ENCODE assay signal across 13 cellular contexts in the genomic region with DNA sequence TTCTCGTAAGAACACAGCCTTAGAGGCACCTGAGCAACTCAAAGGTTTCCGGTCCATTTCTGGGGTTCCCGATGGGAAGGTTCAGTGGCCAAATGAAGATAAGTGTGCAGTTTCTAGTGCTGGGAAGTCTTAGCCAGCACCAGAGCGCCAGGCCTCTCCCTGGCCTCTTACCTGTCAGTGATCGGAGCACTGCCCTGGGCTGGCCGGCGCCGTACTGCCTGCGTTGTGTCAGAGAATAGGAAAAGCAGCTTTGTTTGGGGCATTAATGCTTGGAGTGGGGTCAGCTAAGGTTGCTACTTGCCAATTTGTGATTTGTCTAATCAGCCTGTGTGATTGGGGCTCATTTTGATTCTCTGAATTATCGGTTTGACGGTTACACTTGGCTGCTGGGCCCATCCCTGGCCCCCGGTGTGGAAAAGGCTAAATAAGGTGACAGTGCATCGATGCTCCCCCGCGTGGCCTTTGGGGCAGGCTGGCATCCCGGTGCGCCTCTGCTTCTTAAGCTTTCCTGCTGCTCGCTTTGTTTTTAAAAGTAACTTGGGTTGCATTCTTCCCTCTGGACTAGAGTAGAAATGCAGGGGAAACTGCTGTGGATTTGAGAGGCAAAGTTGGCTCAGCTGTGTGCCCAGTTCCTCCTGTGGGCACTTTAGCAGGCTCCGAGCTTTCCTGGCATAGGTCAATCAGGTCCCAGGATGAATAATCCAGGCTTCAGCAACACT. TPM values are rescaled to one million over a fixed set of nuclear protein-coding genes. Genes with fewer than 3 reads are reported as not detected.
DNase-seq lines count a peak whose midpoint lies in the region; ATAC-seq and TF ChIP-seq lines count a peak whose summit lies in the region.
"Had no signal": no experiment of that assay in that cellular context is flagged by ENCODE, and none has a peak within 500 bp of the region (broad histone marks: within the 10 kb centered on the region; RNA-seq: fewer than 3 reads in every experiment).

No MANE protein-coding gene starts in this region.

- H3K4me1 Mint-ChIP-seq in GM23338: peaks cover 28% of the 10 kb centered on the region
- no peaks in the 10 kb centered on the region for H3K4me1 Mint-ChIP-seq in T-helper 17 cell
- H3K4me1 Mint-ChIP-seq: stimulated activated effector memory CD8-positive, alpha-beta T cell treated with anti-CD3 and anti-CD28 coated beads, Interleukin-12 subunit alpha, Interleukin-12 subunit beta, amount 100 ng/mL, for 72 hours had no signal

- 88% methylated on average over 13 of the region's 19 CpGs for WGBS in suprapubic skin

- H3K27me3 Mint-ChIP-seq in GM23338 (ENCODE audit: insufficient read depth, low read depth, poor library complexity) (peaks cover 6% of the 10 kb centered on the region), T-helper 17 cell (no peaks in the 10 kb centered on the region)

- DNase-seq in GM23338 (ENCODE audit: low spot score): no peak
- DNase-seq in Peyer's patch: peak in 2 of 3 donors; percentile 38 to 45
- DNase-seq in iPS-NIHi11 (ENCODE audit: low spot score): peak; percentile 8
- no peak for DNase-seq in suprapubic skin (ENCODE audit: low spot score in 2 of 2)
- no peak for DNase-seq in foreskin keratinocyte
- no peak for DNase-seq in T-helper 17 cell
- DNase-seq in PC-9: no peak
- DNase-seq: activated naive CD4-positive, alpha-beta T cell treated with Interleukin-2 at 50 U/mL for 16 hours; NCI-H1436 had no signal

- no peaks in the 10 kb centered on the region for H3K9me3 ChIP-seq in Peyer's patch
- no peaks in the 10 kb centered on the region for H3K9me3 ChIP-seq in suprapubic skin
- H3K9me3 ChIP-seq in T-helper 17 cell (ENCODE audit: control insufficient read depth, low read length, poor library complexity, severe bottlenecking): no peaks in the 10 kb centered on the region
- H3K9me3 ChIP-seq in PC-9 (ENCODE audit: insufficient read depth, low read depth): no peaks in the 10 kb centered on the region

- peaks cover 3% of the 10 kb centered on the region; the same call in 1 of the 2 replicates for H3K36me3 ChIP-seq in GM23338 (ENCODE audit: insufficient read depth)
- H3K36me3 ChIP-seq in Peyer's patch: peaks cover 0 to 56% (median 0%) of the 10 kb centered on the region in 3 donors
- peaks cover 67% of the 10 kb centered on the region for H3K36me3 ChIP-seq in suprapubic skin
- no peaks in the 10 kb centered on the region for H3K36me3 ChIP-seq in PC-9 (ENCODE audit: low read depth)

- H3K27me3 ChIP-seq in GM23338 (ENCODE audit: insufficient read depth): no peaks in the 10 kb centered on the region
- H3K27me3 ChIP-seq in Peyer's patch: no peaks in the 10 kb centered on the region
- H3K27me3 ChIP-seq in suprapubic skin: no peaks in the 10 kb centered on the region
- H3K27me3 ChIP-seq in foreskin keratinocyte: no peaks in the 10 kb centered on the region
- H3K27me3 ChIP-seq in PC-9 (ENCODE audit: insufficient read depth, low read depth): no peaks in the 10 kb centered on the region

- intact Hi-C loops in PC-9 (cut with micrococcal nuclease; ENCODE audit: unreplicated experiment): no loop called here

- H3K4me1 ChIP-seq in GM23338 (ENCODE audit: insufficient read depth) (no peaks in the 10 kb centered on the region; the same call in 1 of the 2 replicates), Peyer's patch (peaks cover 0 to 27% (median 0%) of the 10 kb centered on the region in 4 donors), suprapubic skin (peaks cover 56% of the 10 kb centered on the region), foreskin keratinocyte (no peaks in the 10 kb centered on the region), PC-9 (replicated peaks; ENCODE audit: insufficient read depth) (no peaks in the 10 kb centered on the region)

- no peak overlapping the region for H3K27ac Mint-ChIP-seq in GM23338
- no peak overlapping the region for H3K27ac Mint-ChIP-seq in T-helper 17 cell

- no peaks in the 10 kb centered on the region for H4K20me1 ChIP-seq in GM23338 (replicated peaks; ENCODE audit: insufficient read depth)
- H4K20me1 ChIP-seq in PC-9 (ENCODE audit: insufficient read depth): 0 out of 2 replicates have a peak, but pooled peaks cover 2% of the 10 kb centered on the region

- no peaks in the 10 kb centered on the region for H3K9me3 Mint-ChIP-seq in GM23338
- H3K9me3 Mint-ChIP-seq: stimulated activated effector memory CD8-positive, alpha-beta T cell treated with anti-CD3 and anti-CD28 coated beads, Interleukin-12 subunit alpha, Interleukin-12 subunit beta, amount 100 ng/mL, for 72 hours had no signal

- no peak for TF ChIP-seq POLR2A in Peyer's patch (IDR thresholded peaks at IDR 0.05)
- no peak for TF ChIP-seq POLR2A in suprapubic skin (IDR thresholded peaks at IDR 0.05)

- no peak for TF ChIP-seq CTCF in GM23338 (conservative IDR thresholded peaks at IDR 0.05; ENCODE audit: low read depth in 2 of 2)
- TF ChIP-seq CTCF in Peyer's patch (IDR thresholded peaks at IDR 0.05): no peak
- no peak for TF ChIP-seq CTCF in suprapubic skin (IDR thresholded peaks at IDR 0.05)
- TF ChIP-seq CTCF in foreskin keratinocyte (conservative IDR thresholded peaks at IDR 0.05): no peak
- TF ChIP-seq CTCF in PC-9 (conservative IDR thresholded peaks at IDR 0.05): no peak

- H3K4me2 ChIP-seq in GM23338 (no peak overlapping the region), PC-9 (no peak overlapping the region)

- POLR2A ChIA-PET in PC-9 (lab: Charles Lee; ENCODE audit: unreplicated experiment): no interaction called here

- H3F3A ChIP-seq in GM23338 (replicated peaks; ENCODE audit: low read depth) (no peaks in the 10 kb centered on the region; the same call in 1 of the 2 replicates), PC-9 (ENCODE audit: insufficient read depth, low read depth) (no peaks in the 10 kb centered on the region)

- no TSS peak for BruUV-seq in PC-9 (replicated peaks; lab: Mats Ljungman, UMichigan)

- H3K4me3 ChIP-seq in GM23338 (no peak overlapping the region), Peyer's patch (no peak overlapping the region), suprapubic skin (no peak overlapping the region), PC-9 (no peak overlapping the region)
- H3K4me3 ChIP-seq: SK-N-MC had no signal

- H3K36me3 Mint-ChIP-seq in GM23338 (ENCODE audit: low read depth) (peaks cover 22% of the 10 kb centered on the region), T-helper 17 cell (ENCODE audit: low read depth) (peaks cover 13% of the 10 kb centered on the region)

- H3K4me3 Mint-ChIP-seq in GM23338 (no peak overlapping the region), T-helper 17 cell (no peak overlapping the region)
- H3K4me3 Mint-ChIP-seq: stimulated activated effector memory CD8-positive, alpha-beta T cell treated with anti-CD3 and anti-CD28 coated beads, Interleukin-12 subunit alpha, Interleukin-12 subunit beta, amount 100 ng/mL, for 72 hours had no signal

- CTCF ChIA-PET in PC-9 (lab: Charles Lee): no interaction called here

- no peak overlapping the region for H2AFZ ChIP-seq in GM23338
- H2AFZ ChIP-seq in PC-9: no peak overlapping the region

- H3K9me2 ChIP-seq in GM23338 (ENCODE audit: insufficient read depth) (no peaks in the 10 kb centered on the region; the same call in 1 of the 2 replicates), PC-9 (ENCODE audit: insufficient read depth) (no peaks in the 10 kb centered on the region)

- H3K79me2 ChIP-seq in GM23338 (replicated peaks; ENCODE audit: insufficient read depth): no peaks in the 10 kb centered on the region
- no peaks in the 10 kb centered on the region for H3K79me2 ChIP-seq in PC-9 (ENCODE audit: low read depth)

- H3K27ac ChIP-seq in GM23338 (ENCODE audit: low read depth): peak overlapping the region; percentile 66; the same call in 1 of the 2 replicates
- peak overlapping the region in 1 of 4 donors; percentile 31 for H3K27ac ChIP-seq in Peyer's patch
- peak overlapping the region; percentile 62 for H3K27ac ChIP-seq in suprapubic skin
- no peak overlapping the region for H3K27ac ChIP-seq in foreskin keratinocyte
- H3K27ac ChIP-seq in PC-9: no peak overlapping the region
- H3K27ac ChIP-seq: SK-N-MC had no signal

- ATAC-seq in GM23338 (no peak), foreskin keratinocyte (no peak), T-helper 17 cell (no peak)

- no peak for TF ChIP-seq EP300 in suprapubic skin (IDR thresholded peaks at IDR 0.05)

TF ChIP-seq in GM23338, 12 proteins besides CTCF, POLR2A, EP300 and RAD21:
- TF ChIP-seq NANOG (IDR thresholded peaks at IDR 0.05; ENCODE audit: borderline replicate concordance) (no peak), ZNF331 (CRISPR knock-in tag; IDR thresholded peaks at IDR 0.05; ENCODE audit: low read depth) (no peak), ZNF114 (CRISPR knock-in tag; IDR thresholded peaks at IDR 0.05) (no peak)
- TF ChIP-seq, protein P1, sequence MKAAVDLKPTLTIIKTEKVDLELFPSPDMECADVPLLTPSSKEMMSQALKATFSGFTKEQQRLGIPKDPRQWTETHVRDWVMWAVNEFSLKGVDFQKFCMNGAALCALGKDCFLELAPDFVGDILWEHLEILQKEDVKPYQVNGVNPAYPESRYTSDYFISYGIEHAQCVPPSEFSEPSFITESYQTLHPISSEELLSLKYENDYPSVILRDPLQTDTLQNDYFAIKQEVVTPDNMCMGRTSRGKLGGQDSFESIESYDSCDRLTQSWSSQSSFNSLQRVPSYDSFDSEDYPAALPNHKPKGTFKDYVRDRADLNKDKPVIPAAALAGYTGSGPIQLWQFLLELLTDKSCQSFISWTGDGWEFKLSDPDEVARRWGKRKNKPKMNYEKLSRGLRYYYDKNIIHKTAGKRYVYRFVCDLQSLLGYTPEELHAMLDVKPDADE (IDR thresholded peaks at IDR 0.05): no peak
TF ChIP-seq in GM23338: peak in this region for 0.

RNA-seq across cellular contexts. Expression of gene TCP11, which starts 51.8 kb away (rescaled TPM):
- 0.62 TPM in 1 of 2 replicates, not detected in the other for total RNA-seq in GM23338 (2014; rRNA removed; shearing (Covaris generic))
- polyA plus RNA-seq in GM23338 (2016; fragmentation: Nextera tagmentation; extraction: Ambion mirVana) (0.21 TPM in 1 of 2 replicates, not detected in the other), foreskin keratinocyte (0.03 TPM in 1 of 2 replicates, not detected in the other)
- total RNA-seq in Peyer's patch (not detected), suprapubic skin (1 to 10 TPM in 1 of 4 donors, not detected in 3; 4.2 TPM), foreskin keratinocyte (0.07 TPM in 1 of 2 replicates, not detected in the other), T-helper 17 cell (not detected), PC-9 (2021) (not detected in 2 replicates)
- total RNA-seq: bronchial epithelial cell, lung microvascular endothelial cell had no signal

Comparison
In these comparisons a context has a peak if more than half of its experiments do, and no peak if none do; other contexts are left out.
1. DNase-seq: peak in Peyer's patch (2 of 3) and iPS-NIHi11 (single experiment); none in GM23338 (single experiment), suprapubic skin (0 of 2), foreskin keratinocyte (0 of 2), T-helper 17 cell (0 of 3) and PC-9 (0 of 2).
2. H3K27ac ChIP-seq: peak in GM23338 (single experiment) and suprapubic skin (single experiment); none in foreskin keratinocyte (single experiment) and PC-9 (single experiment).